12 cellular contexts compared by ENCODE assay signal in the genomic region with DNA sequence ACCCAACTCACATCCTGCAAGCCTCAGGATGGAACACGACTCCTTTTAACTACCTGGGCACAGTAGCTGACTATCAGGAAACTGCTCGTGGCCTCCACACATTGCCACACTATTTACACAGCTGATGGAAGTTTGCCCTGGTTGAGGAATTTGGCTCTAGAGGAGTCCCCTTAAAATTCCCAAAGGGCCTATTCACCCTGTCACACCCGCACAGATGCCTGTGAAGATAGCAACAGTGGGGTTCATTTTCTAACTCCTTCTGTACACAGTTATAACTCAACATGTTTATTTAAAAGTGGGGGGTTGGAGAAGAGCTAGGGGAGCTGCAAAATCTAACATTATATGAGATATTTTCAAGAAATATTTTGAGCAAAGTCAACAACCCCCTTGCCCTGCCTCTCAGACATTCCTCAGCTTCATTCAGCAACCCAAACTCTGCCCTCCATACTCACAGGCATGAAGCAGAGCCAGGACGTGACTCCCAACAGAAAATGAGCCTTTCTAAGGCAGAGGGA. TPM values are rescaled to one million over a fixed set of nuclear protein-coding genes. Genes with fewer than 3 reads are reported as not detected.
DNase-seq lines count a peak whose midpoint lies in the region; ATAC-seq lines count a peak whose summit lies in the region.
"Had no signal": no experiment of that assay in that cellular context is flagged by ENCODE, and none has a peak within 500 bp of the region (broad histone marks: within the 10 kb centered on the region; RNA-seq: fewer than 3 reads in every experiment).

No MANE protein-coding gene starts in this region.

- DNase-seq in H4 (ENCODE audit: low spot score), result peak; percentile 9
- DNase-seq in SW480 (ENCODE audit: low spot score), result peak; percentile 13
- peak; percentile 11 for DNase-seq in hepatic stellate cell (ENCODE audit: low spot score)
- no peak for DNase-seq in sciatic nerve (ENCODE audit: low spot score)
- DNase-seq in middle frontal gyrus (ENCODE audit: extremely low spot score, low spot score), result no peak
- DNase-seq in SW 1271 (lab: John Stamatoyannopoulos, UW), result no peak
- DNase-seq: activated naive CD4-positive, alpha-beta T cell treated with anti-CD3 and anti-CD28 coated beads, Interleukin-2, amount 50 U/mL, for 16 hours; DMS79 treated with DMSO at 0.1 percent for 48 hours; WERI-Rb-1 had no signal

- ATAC-seq in sciatic nerve, result peak; percentile 72
- no peak for ATAC-seq in HG02678 (IDR thresholded peaks at IDR 0.05; ENCODE audit: unreplicated experiment)
- ATAC-seq in HG02973 (IDR thresholded peaks at IDR 0.05; ENCODE audit: unreplicated experiment), result no peak

- intact Hi-C loops in sciatic nerve (cut with DNase I), result no loop called here

RNA-seq across cellular contexts. Expression of gene CCN1, which starts 35.8 kb away (rescaled TPM):
- total RNA-seq in H4 (2014; rRNA removed; shearing (Covaris generic)), result 6.7 and 10.4 TPM in 2 replicates
- 137 TPM for total RNA-seq in sciatic nerve
- total RNA-seq: mononuclear cell had no signal

Comparison
In these comparisons a context has a peak if more than half of its experiments do, and no peak if none do; other contexts are left out.
1. DNase-seq: peak in H4 (single experiment), SW480 (single experiment) and hepatic stellate cell (single experiment); none in sciatic nerve (single experiment), middle frontal gyrus (single experiment) and SW 1271 (0 of 2).
2. RNA of gene CCN1, which starts 35.8 kb away (total RNA-seq): 137 TPM in sciatic nerve (single experiment); 6.7 to 10.4 TPM in H4; every median in the first group is over 10 times any median in the second.